In the genomic region with DNA sequence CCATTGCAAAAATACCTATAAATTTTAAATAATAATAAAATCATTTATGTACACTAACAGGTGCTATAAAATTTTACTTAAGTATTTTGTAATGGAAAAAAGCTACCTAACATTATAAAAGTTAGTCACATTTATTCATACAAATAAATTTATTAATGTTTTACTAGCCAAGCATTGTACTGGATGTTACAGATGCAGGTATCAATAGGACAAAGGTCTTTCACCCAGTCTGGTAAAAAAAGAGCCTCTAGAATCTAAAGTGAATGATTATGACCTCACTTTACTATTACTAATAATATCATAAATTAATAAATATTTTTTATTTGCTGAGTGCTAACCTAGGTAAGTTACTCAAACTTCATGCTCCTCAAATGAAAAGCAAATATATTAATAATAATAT, we compare ENCODE assay signal across 24 cellular contexts.
"Had no signal": no experiment of that assay in that cellular context is flagged by ENCODE, and none has a peak within 500 bp of the region (broad histone marks: within the 10 kb centered on the region; RNA-seq: fewer than 3 reads in every experiment).

No MANE protein-coding gene starts in this region.

- H3K27me3 ChIP-seq: ascending aorta, cardiac muscle cell, Peyer's patch, SJSA1 had no signal

- H3K4me2 ChIP-seq: SK-N-SH had no signal

- H3K9me2 ChIP-seq: SK-N-SH had no signal

- H3K27ac ChIP-seq: ascending aorta, cardiac muscle cell, Peyer's patch, SJSA1 had no signal

- H3K4me3 ChIP-seq: ascending aorta, cardiac muscle cell, Peyer's patch, SJSA1 had no signal

- H3K4me1 ChIP-seq: ascending aorta, SJSA1 had no signal

- H3K9me3 ChIP-seq: ascending aorta, Peyer's patch, SJSA1, SK-N-SH had no signal

- ATAC-seq: activated CD4-positive, alpha-beta T cell treated with anti-CD3 and anti-CD28 coated beads for 36 hours; activated CD8-positive, alpha-beta T cell treated with anti-CD3 and anti-CD28 coated beads, Interleukin-2, amount 10 ng/mL, durations not matched to agents 7 days and 5 days had no signal

- H3K9ac ChIP-seq: SK-N-SH had no signal

- H3K36me3 ChIP-seq: ascending aorta, cardiac muscle cell, Peyer's patch, SJSA1 had no signal

- DNase-seq: activated CD4-positive, alpha-beta T cell treated with anti-CD3 and anti-CD28 coated beads for 36 hours; activated CD4-positive, alpha-beta T cell treated with anti-CD3 and anti-CD28 coated beads, Interleukin-2, amount 10 ng/mL, durations not matched to agents 7 days and 5 days; activated CD4-positive, alpha-beta T cell treated with anti-CD3 and anti-CD28 coated beads, Interleukin-2, amount 50 U/mL, for 48 hours; activated CD8-positive, alpha-beta T cell treated with anti-CD3 and anti-CD28 coated beads, Interleukin-2, amount 10 ng/mL, durations not matched to agents 7 days and 5 days; activated gamma-delta T cell; activated naive CD4-positive, alpha-beta T cell treated with Interleukin-2 at 50 U/mL for 16 hours; activated naive CD8-positive, alpha-beta T cell treated with anti-CD3 and anti-CD28 coated beads, Interleukin-2, amount 10 ng/mL, durations not matched to agents 7 days and 5 days; activated T-cell treated with anti-CD3 and anti-CD28 coated beads, Interleukin-2, amount 50 U/mL, for 24 hours; amygdala; Karpas-422; MV-4-11; NCI-H1092; NCI-H1436 treated with DMSO at 0.1 percent for 48 hours; NCI-H1694 treated with DMSO at 0.1 percent for 48 hours; NCI-H2029; NCI-H2171 treated with DMSO at 0.1 percent for 48 hours; NCI-H446 treated with DMSO at 0.1 percent for 48 hours; Peyer's patch; RPMI8226; SHP77 treated with DMSO at 0.1 percent for 48 hours; SK-N-SH had no signal
